In genomic region chr14:49972840-49973239, GRCh38 we compare ENCODE assay signal across 8 cellular contexts.
DNase-seq lines count a peak whose midpoint lies in the region; ATAC-seq and TF ChIP-seq lines count a peak whose summit lies in the region.

No MANE protein-coding gene starts in this region.

- peak overlapping the region; percentile 91 for H3K4me3 Mint-ChIP-seq in activated naive CD8-positive, alpha-beta T cell treated with anti-CD3 and anti-CD28 coated beads, Interleukin-2, amount 10 ng/mL, durations not matched to agents 7 days and 5 days
- H3K4me3 Mint-ChIP-seq in immature natural killer cell = peak overlapping the region; percentile 59 to 84 (median 81)
- peak overlapping the region; percentile 82 for H3K4me3 Mint-ChIP-seq in stimulated activated naive CD8-positive, alpha-beta T cell treated with anti-CD3 and anti-CD28 coated beads, Interleukin-15, Interleukin-2, amounts not matched to agents 100 ng/mL and 50 ng/mL, for 24 hours

- peak overlapping the region; percentile 99 for H3K27ac Mint-ChIP-seq in activated naive CD8-positive, alpha-beta T cell treated with anti-CD3 and anti-CD28 coated beads, Interleukin-2, amount 10 ng/mL, durations not matched to agents 7 days and 5 days
- H3K27ac Mint-ChIP-seq in immature natural killer cell = peak overlapping the region; percentile 92 to 98 (median 96)
- peak overlapping the region; percentile 98 for H3K27ac Mint-ChIP-seq in stimulated activated naive CD8-positive, alpha-beta T cell treated with anti-CD3 and anti-CD28 coated beads, Interleukin-15, Interleukin-2, amounts not matched to agents 100 ng/mL and 50 ng/mL, for 24 hours

- TF ChIP-seq CTCF in GM12865 (IDR thresholded peaks at IDR 0.05; ENCODE audit: insufficient read depth, low read depth, low read length, missing control alignments) = no peak

- DNase-seq in GM12865 (ENCODE audit: low read depth) (peak; percentile 51), NCI-H345 (lab: John Stamatoyannopoulos, UW) (peak; percentile 52), immature natural killer cell (peak; percentile 18 to 37 (median 30)), midbrain (lab: John Stamatoyannopoulos, UW) (no peak), islet precursor cell (no peak)
- DNase-seq in activated naive CD8-positive, alpha-beta T cell treated with anti-CD3 and anti-CD28 coated beads, Interleukin-2, amount 10 ng/mL, durations not matched to agents 7 days and 5 days = no peak

- peaks cover 1% of the 10 kb centered on the region for H3K9me3 Mint-ChIP-seq in activated naive CD8-positive, alpha-beta T cell treated with anti-CD3 and anti-CD28 coated beads, Interleukin-2, amount 10 ng/mL, durations not matched to agents 7 days and 5 days
- no peaks in the 10 kb centered on the region for H3K9me3 Mint-ChIP-seq in immature natural killer cell
- H3K9me3 Mint-ChIP-seq in stimulated activated naive CD8-positive, alpha-beta T cell treated with anti-CD3 and anti-CD28 coated beads, Interleukin-15, Interleukin-2, amounts not matched to agents 100 ng/mL and 50 ng/mL, for 24 hours = no peaks in the 10 kb centered on the region

- no peaks in the 10 kb centered on the region for H3K27me3 Mint-ChIP-seq in activated naive CD8-positive, alpha-beta T cell treated with anti-CD3 and anti-CD28 coated beads, Interleukin-2, amount 10 ng/mL, durations not matched to agents 7 days and 5 days
- peaks cover 0 to 2% (median 0%) of the 10 kb centered on the region in 3 donors for H3K27me3 Mint-ChIP-seq in immature natural killer cell (ENCODE audit: low read depth in 3 of 3)
- no peaks in the 10 kb centered on the region for H3K27me3 Mint-ChIP-seq in stimulated activated naive CD8-positive, alpha-beta T cell treated with anti-CD3 and anti-CD28 coated beads, Interleukin-15, Interleukin-2, amounts not matched to agents 100 ng/mL and 50 ng/mL, for 24 hours

- H3K4me1 Mint-ChIP-seq in activated naive CD8-positive, alpha-beta T cell treated with anti-CD3 and anti-CD28 coated beads, Interleukin-2, amount 10 ng/mL, durations not matched to agents 7 days and 5 days = peaks cover 63% of the 10 kb centered on the region
- H3K4me1 Mint-ChIP-seq in immature natural killer cell = peaks cover 38 to 45% of the 10 kb centered on the region in 2 donors
- peaks cover 84% of the 10 kb centered on the region for H3K4me1 Mint-ChIP-seq in stimulated activated naive CD8-positive, alpha-beta T cell treated with anti-CD3 and anti-CD28 coated beads, Interleukin-15, Interleukin-2, amounts not matched to agents 100 ng/mL and 50 ng/mL, for 24 hours (ENCODE audit: low read depth)

- ATAC-seq in activated naive CD8-positive, alpha-beta T cell treated with anti-CD3 and anti-CD28 coated beads, Interleukin-2, amount 10 ng/mL, durations not matched to agents 7 days and 5 days (ENCODE audit: low read depth) = peak; percentile 24
- ATAC-seq in HG03139 (IDR thresholded peaks at IDR 0.05; ENCODE audit: unreplicated experiment) = no peak

- H3K4me3 ChIP-seq in GM12865 (ENCODE audit: low read depth, low read length) = peak overlapping the region; percentile 37

- H3K36me3 Mint-ChIP-seq in activated naive CD8-positive, alpha-beta T cell treated with anti-CD3 and anti-CD28 coated beads, Interleukin-2, amount 10 ng/mL, durations not matched to agents 7 days and 5 days = peaks cover 10% of the 10 kb centered on the region
- H3K36me3 Mint-ChIP-seq in immature natural killer cell = peaks cover 0 to 7% (median 0%) of the 10 kb centered on the region in 3 donors
- H3K36me3 Mint-ChIP-seq in stimulated activated naive CD8-positive, alpha-beta T cell treated with anti-CD3 and anti-CD28 coated beads, Interleukin-15, Interleukin-2, amounts not matched to agents 100 ng/mL and 50 ng/mL, for 24 hours (ENCODE audit: low read depth) = no peaks in the 10 kb centered on the region

- POLR2A ChIA-PET in activated naive CD8-positive, alpha-beta T cell treated with anti-CD3 and anti-CD28 coated beads, Interleukin-2, amount 10 ng/mL, durations not matched to agents 7 days and 5 days (lab: Charles Lee) = interaction anchor here (0.8 to 9.8 kb wide), 21 partner anchors 18 to 132 kb away, joined by 3 to 310 read pairs (median 22); partner anchors contain the start of genes ARF6 and NEMF

Comparison
In these comparisons a context has a peak if more than half of its experiments do, and no peak if none do; other contexts are left out.
1. DNase-seq: peak in GM12865 (single experiment), NCI-H345 (single experiment) and immature natural killer cell (3 of 3); none in activated naive CD8-positive, alpha-beta T cell treated with anti-CD3 and anti-CD28 coated beads, Interleukin-2, amount 10 ng/mL, durations not matched to agents 7 days and 5 days (single experiment), midbrain (single experiment) and islet precursor cell (single experiment).
2. Peak in every context shown above with its lines, with median percentiles within 50 percentile points of each other: H3K27ac Mint-ChIP-seq and H3K4me3 Mint-ChIP-seq.